Comparison of ENCODE assay signal across 8 cellular contexts in the genomic region with DNA sequence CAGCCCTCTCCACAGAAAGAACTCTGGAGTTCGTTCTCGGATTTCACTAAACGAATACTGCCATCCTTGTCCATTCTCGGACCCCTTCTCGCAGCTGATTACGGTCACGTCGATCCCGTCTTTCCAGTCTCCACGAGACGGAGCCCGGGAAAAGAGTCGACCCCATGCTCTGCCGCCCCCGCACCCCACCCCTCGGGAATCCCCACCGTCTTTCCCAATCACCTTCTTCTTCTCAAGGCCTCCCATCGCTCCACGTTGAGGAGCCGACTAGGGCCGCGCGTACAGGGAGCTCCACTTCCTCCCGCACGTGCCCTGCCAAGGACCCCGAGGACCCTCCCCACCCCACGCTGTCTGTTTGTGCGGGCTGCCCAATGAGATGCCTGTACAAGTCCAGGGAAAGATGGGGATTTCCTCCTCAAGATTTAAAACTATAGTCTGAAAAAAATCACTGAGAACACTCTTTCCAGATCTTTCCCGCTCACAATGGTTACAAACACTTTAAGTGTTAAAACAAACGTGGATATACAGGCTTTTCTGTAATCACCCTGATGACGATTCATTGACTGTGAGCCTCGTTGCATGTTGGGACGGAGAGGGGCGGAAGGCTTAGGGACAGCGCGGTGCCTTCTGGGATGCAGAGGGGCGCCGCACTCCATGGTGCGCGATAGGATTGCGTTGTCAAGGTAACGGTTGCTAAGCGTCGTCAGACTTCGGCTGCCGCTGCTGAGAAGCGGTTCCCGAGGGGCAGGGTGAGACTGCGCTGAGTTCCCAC. TPM values are rescaled to one million over a fixed set of nuclear protein-coding genes. Genes with fewer than 3 reads are reported as not detected.
DNase-seq lines count a peak whose midpoint lies in the region; ATAC-seq and TF ChIP-seq lines count a peak whose summit lies in the region.

A gene (minus strand): TSS at position 323 of the 772 bp plus-strand sequence. CDS start 77 bp downstream, at position 246.

- peaks cover 1% of the 10 kb centered on the region for H3K27me3 Mint-ChIP-seq in IgD-negative memory B cell

- H3K36me3 Mint-ChIP-seq in IgD-negative memory B cell = peaks cover 5% of the 10 kb centered on the region

- DNase-seq in DMS114 treated with DMSO at 0.1 percent for 48 hours (lab: John Stamatoyannopoulos, UW; ENCODE audit: unreplicated experiment) (peak; percentile 96), OCI-M1 (lab: John Stamatoyannopoulos, UW) (peak; percentile 99), activated T-cell treated with anti-CD3 and anti-CD28 coated beads for 24 hours (ENCODE audit: low read depth) (peak; percentile 92), epithelial cell of esophagus (ENCODE audit: low read depth) (peak; percentile 99), middle frontal gyrus (ENCODE audit: extremely low spot score, low spot score) (peak; percentile 96)
- peak; percentile 81 to 88 for DNase-seq in stimulated activated CD8-positive, alpha-beta memory T cell treated with anti-CD3 and anti-CD28 coated beads, Interleukin-2, amount 100 ng/mL, for 48 hours (ENCODE audit: low read depth in 2 of 2)

- no peak for TF ChIP-seq CTCF in epithelial cell of esophagus (IDR thresholded peaks at IDR 0.05; ENCODE audit: insufficient read depth, low read depth, low read length, missing control alignments)

- H3K27ac Mint-ChIP-seq in IgD-negative memory B cell = no peak within 1 kb of the TSS

- peaks cover 0 to 7% (median 0%) of the 10 kb centered on the region in 3 donors for H3K4me1 Mint-ChIP-seq in IgD-negative memory B cell

- H3K4me3 Mint-ChIP-seq in IgD-negative memory B cell = no peak within 1 kb of the TSS

- no peaks in the 10 kb centered on the region for H3K9me3 Mint-ChIP-seq in IgD-negative memory B cell

- ATAC-seq in GM21529 (IDR thresholded peaks at IDR 0.05; ENCODE audit: unreplicated experiment) = peak; percentile 97

- peak within 1 kb of the TSS; percentile 72 for H3K4me3 ChIP-seq in epithelial cell of esophagus (ENCODE audit: low read length)

RNA-seq across cellular contexts. Expression of the gene that starts here (rescaled TPM):
- polyA plus RNA-seq in IgD-negative memory B cell = 36.3 TPM

Comparison
In these comparisons a context has a peak if more than half of its experiments do, and no peak if none do; other contexts are left out.
1. Peak in every context shown above with its lines: DNase-seq, ATAC-seq and H3K4me3 ChIP-seq.